In the genomic region with DNA sequence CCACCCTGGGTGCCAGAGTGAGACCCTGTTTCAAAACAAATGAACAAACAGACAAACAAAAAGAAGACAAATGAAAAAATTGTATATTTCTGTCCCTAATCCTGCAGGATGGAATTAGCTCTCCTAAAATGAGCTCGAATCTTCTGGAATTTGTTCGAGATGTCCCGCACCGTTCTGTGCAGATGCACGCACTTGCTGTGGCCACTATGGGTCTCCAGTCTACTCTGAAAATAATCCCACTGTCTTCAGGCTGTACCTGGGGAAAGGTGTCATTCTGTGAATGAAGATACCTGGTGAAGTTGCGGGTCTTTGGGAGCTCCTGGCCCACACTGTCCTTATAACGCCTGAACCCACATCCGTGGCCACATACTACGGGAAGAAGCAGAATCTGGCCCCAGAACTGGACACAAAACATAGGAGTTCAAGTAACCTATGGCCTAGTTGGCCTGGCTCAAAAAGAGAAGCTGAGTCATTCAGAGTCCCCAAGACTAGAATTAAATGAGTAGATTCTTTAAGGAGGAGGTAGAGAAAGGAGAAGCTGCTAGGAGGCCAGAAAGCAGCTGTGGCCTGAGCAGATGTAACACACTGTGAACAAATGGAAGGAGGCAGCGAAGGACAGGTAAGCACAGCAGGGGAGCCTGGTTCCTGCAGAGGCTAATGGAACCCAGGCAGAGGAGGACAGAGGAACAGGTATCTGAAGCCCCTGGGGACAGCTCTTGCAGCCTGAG, we compare ENCODE assay signal across 9 cellular contexts.
DNase-seq lines count a peak whose midpoint lies in the region; ATAC-seq and TF ChIP-seq lines count a peak whose summit lies in the region.
"Had no signal": no experiment of that assay in that cellular context is flagged by ENCODE, and none has a peak within 500 bp of the region (broad histone marks: within the 10 kb centered on the region; RNA-seq: fewer than 3 reads in every experiment).

No MANE protein-coding gene starts in this region.

- H3K4me1 Mint-ChIP-seq in effector memory CD8-positive, alpha-beta T cell (ENCODE audit: low read depth in 2 of 2): peaks cover 31 to 50% of the 10 kb centered on the region in 2 donors
- peaks cover 33% of the 10 kb centered on the region for H3K4me1 Mint-ChIP-seq in type B pancreatic cell (ENCODE audit: unreplicated experiment)

- H3K4me3 Mint-ChIP-seq in effector memory CD8-positive, alpha-beta T cell: no peak overlapping the region
- H3K4me3 Mint-ChIP-seq in type B pancreatic cell: no peak overlapping the region

- H3K27ac Mint-ChIP-seq in effector memory CD8-positive, alpha-beta T cell: peak overlapping the region; percentile 46 to 58
- no peak overlapping the region for H3K27ac Mint-ChIP-seq in type B pancreatic cell

- no peak for TF ChIP-seq CTCF in type B pancreatic cell (conservative IDR thresholded peaks at IDR 0.05)

- ATAC-seq in GM18870 (IDR thresholded peaks at IDR 0.05; ENCODE audit: unreplicated experiment) (peak; percentile 43), HG03520 (IDR thresholded peaks at IDR 0.05; ENCODE audit: unreplicated experiment) (peak; percentile 30), GM18498 (IDR thresholded peaks at IDR 0.05; ENCODE audit: unreplicated experiment) (no peak)
- no peak for ATAC-seq in effector memory CD8-positive, alpha-beta T cell (replicated peaks)

- peaks cover 4% of the 10 kb centered on the region for H3K36me3 Mint-ChIP-seq in effector memory CD8-positive, alpha-beta T cell (ENCODE audit: insufficient read depth)
- H3K36me3 Mint-ChIP-seq in type B pancreatic cell: peaks cover 10% of the 10 kb centered on the region

- DNase-seq in CD1c-positive myeloid dendritic cell (ENCODE audit: extremely low spot score): peak; percentile 89
- no peak for DNase-seq in effector memory CD8-positive, alpha-beta T cell
- DNase-seq in type B pancreatic cell (ENCODE audit: extremely low spot score, unreplicated experiment): no peak
- no peak for DNase-seq in iPS-NIHi11 (ENCODE audit: low spot score)
- no peak for DNase-seq in NCI-H187 (lab: John Stamatoyannopoulos, UW)
- DNase-seq: sigmoid colon had no signal

- H3K9me3 Mint-ChIP-seq in effector memory CD8-positive, alpha-beta T cell: no peaks in the 10 kb centered on the region
- no peaks in the 10 kb centered on the region for H3K9me3 Mint-ChIP-seq in type B pancreatic cell

- no peaks in the 10 kb centered on the region for H3K27me3 Mint-ChIP-seq in effector memory CD8-positive, alpha-beta T cell
- no peaks in the 10 kb centered on the region for H3K27me3 Mint-ChIP-seq in type B pancreatic cell

Comparison
In these comparisons a context has a peak if more than half of its experiments do, and no peak if none do; other contexts are left out.
1. ATAC-seq: peak in GM18870 (single experiment) and HG03520 (single experiment); none in effector memory CD8-positive, alpha-beta T cell (single experiment) and GM18498 (single experiment).